ENCODE assay signal across 22 cellular contexts in the genomic region with DNA sequence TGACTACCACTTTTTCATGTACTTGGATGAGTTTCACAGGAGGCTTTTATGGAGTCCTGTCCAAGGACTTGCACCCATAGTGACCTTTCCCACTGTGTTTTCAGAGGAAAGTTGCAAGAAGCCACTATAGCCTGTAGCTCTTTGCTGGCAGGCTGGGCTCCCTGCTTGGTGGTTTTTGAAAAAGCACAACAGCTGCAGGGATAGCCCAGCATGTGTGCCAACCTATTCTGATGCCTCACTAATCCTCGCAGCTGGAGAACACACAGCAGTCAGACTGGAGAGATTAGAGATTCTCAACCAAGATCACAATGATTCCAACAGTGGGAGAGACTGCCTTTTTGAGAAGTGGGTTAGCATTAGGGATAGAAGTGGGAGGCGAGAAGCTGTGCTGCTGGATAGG. TPM values are rescaled to one million over a fixed set of nuclear protein-coding genes. Genes with fewer than 3 reads are reported as not detected.
DNase-seq lines count a peak whose midpoint lies in the region; TF ChIP-seq lines count a peak whose summit lies in the region.
"Had no signal": no experiment of that assay in that cellular context is flagged by ENCODE, and none has a peak within 500 bp of the region (broad histone marks: within the 10 kb centered on the region; RNA-seq: fewer than 3 reads in every experiment).

No MANE protein-coding gene starts in this region.

- DNase-seq in A673 (ENCODE audit: low spot score) = peak; percentile 93
- DNase-seq in NCI-H69 (lab: John Stamatoyannopoulos, UW) = peak; percentile 59
- peak; percentile 41 for DNase-seq in mesendoderm
- no peak for DNase-seq in activated T-cell treated with anti-CD3 and anti-CD28 coated beads, Interleukin-2, amount 50 U/mL, for 24 hours
- no peak for DNase-seq in cardiac septum (ENCODE audit: low spot score)
- DNase-seq in erythroblast (lab: John Stamatoyannopoulos, UW) = no peak
- DNase-seq: Calu3; CD4-positive, alpha-beta memory T cell; DMS79; H9; NCI-H1048; NCI-H1436; NCI-H2029 treated with DMSO at 0.1 percent for 48 hours; NCI-H2171; NCI-H446 treated with DMSO at 0.1 percent for 48 hours; NCI-H774 had no signal

- H3K27ac ChIP-seq in A673 (ENCODE audit: low read depth, low read length, poor library complexity, severe bottlenecking) = no peak overlapping the region
- no peak overlapping the region for H3K27ac ChIP-seq in HEK293 (ENCODE audit: extremely low read depth, low read depth, low read length)
- H3K27ac ChIP-seq in mesendoderm (ENCODE audit: low read depth, low read length) = no peak overlapping the region
- H3K27ac ChIP-seq: A549, BLaER1, KMS-11 had no signal

- H3K4ac ChIP-seq in mesendoderm (ENCODE audit: low read depth, low read length) = no peak overlapping the region

- H3K9me3 Mint-ChIP-seq in activated T-cell treated with anti-CD3 and anti-CD28 coated beads, Interleukin-2, amount 50 U/mL, for 24 hours = no peaks in the 10 kb centered on the region
- H3K9me3 Mint-ChIP-seq: H9 had no signal

- no peak overlapping the region for H3K18ac ChIP-seq in mesendoderm (ENCODE audit: low read length)

- no peak overlapping the region for H3K9ac ChIP-seq in mesendoderm (ENCODE audit: low read length)
- H3K9ac ChIP-seq: BLaER1, KMS-11 had no signal

- H3K4me1 ChIP-seq in A673 (ENCODE audit: insufficient read depth, low read length, poor library complexity, severe bottlenecking) = peaks cover 10% of the 10 kb centered on the region
- H3K4me1 ChIP-seq in HEK293 (ENCODE audit: control insufficient read depth, insufficient read depth, low read length) = no peaks in the 10 kb centered on the region
- no peaks in the 10 kb centered on the region for H3K4me1 ChIP-seq in mesendoderm (ENCODE audit: control insufficient read depth, low read depth, low read length)
- H3K4me1 ChIP-seq: BLaER1 had no signal

- H3K4me1 Mint-ChIP-seq in activated T-cell treated with anti-CD3 and anti-CD28 coated beads, Interleukin-2, amount 50 U/mL, for 24 hours (ENCODE audit: low read depth) = peaks cover 6% of the 10 kb centered on the region

- H3K27ac Mint-ChIP-seq in activated T-cell treated with anti-CD3 and anti-CD28 coated beads, Interleukin-2, amount 50 U/mL, for 24 hours = no peak overlapping the region
- H3K27ac Mint-ChIP-seq: CD4-positive, alpha-beta memory T cell had no signal

- no peak overlapping the region for H2AK5ac ChIP-seq in mesendoderm (ENCODE audit: low read length)

- H3K4me3 ChIP-seq in A673 (ENCODE audit: low read depth, low read length, poor library complexity, severe bottlenecking) (no peak overlapping the region), HEK293 (ENCODE audit: low read depth, low read length) (no peak overlapping the region), mesendoderm (ENCODE audit: low read length) (no peak overlapping the region)
- H3K4me3 ChIP-seq: A549, BLaER1 had no signal

- H3K56ac ChIP-seq in mesendoderm (ENCODE audit: low read length) = no peak overlapping the region

- H3K36me3 ChIP-seq in A673 (ENCODE audit: insufficient read depth, low read length, poor library complexity, severe bottlenecking) = no peaks in the 10 kb centered on the region
- H3K36me3 ChIP-seq in HEK293 (ENCODE audit: control insufficient read depth in 2 of 2, insufficient read depth in 1 of 2, low read length in 2 of 2) = no peaks in the 10 kb centered on the region
- no peaks in the 10 kb centered on the region for H3K36me3 ChIP-seq in mesendoderm (ENCODE audit: control insufficient read depth, insufficient read depth, low read length)
- H3K36me3 ChIP-seq: BLaER1 had no signal

- H3K27me3 Mint-ChIP-seq in activated T-cell treated with anti-CD3 and anti-CD28 coated beads, Interleukin-2, amount 50 U/mL, for 24 hours = peaks cover 48% of the 10 kb centered on the region

- TF ChIP-seq CTCF in A673 (conservative IDR thresholded peaks at IDR 0.05; ENCODE audit: low read depth, low read length) = no peak
- TF ChIP-seq CTCF in HEK293 (tag by site-specific recombination; IDR thresholded peaks at IDR 0.05) = no peak

- no peak overlapping the region for H2BK120ac ChIP-seq in mesendoderm (ENCODE audit: low read depth, low read length)

- H3K23ac ChIP-seq in mesendoderm (ENCODE audit: low read length) = no peak overlapping the region

- H3K27me3 ChIP-seq in A673 (replicated peaks; ENCODE audit: insufficient read depth, low read depth, low read length, poor library complexity) (no peaks in the 10 kb centered on the region), mesendoderm (ENCODE audit: insufficient read depth, low read length, poor library complexity) (no peaks in the 10 kb centered on the region)
- H3K27me3 ChIP-seq: BLaER1 had no signal

- intact Hi-C loops in A673 (cut with micrococcal nuclease; ENCODE audit: unreplicated experiment) (no loop called here), cardiac septum (cut with DNase I) (no loop called here)

- POLR2A ChIA-PET in A673 (lab: Charles Lee; ENCODE audit: low non-redundant PET) (no interaction called here), HEK293 (lab: Yijun Ruan, JAX) (no interaction called here)

- no peak overlapping the region for H4K5ac ChIP-seq in mesendoderm (ENCODE audit: low read length)

- CTCF ChIA-PET in A673 (lab: Charles Lee) = interaction anchor here (1.5 kb wide), 1 partner anchor 21 kb away, joined by 8 read pairs; no protein-coding TSS in a partner anchor
- CTCF ChIA-PET in HEK293 (lab: Yijun Ruan, JAX) = interaction anchor here (0.6 to 0.8 kb wide), 4 partner anchors 41 to 159 kb away, joined by 3 to 4 read pairs (median 4); no protein-coding TSS in a partner anchor

- H3K79me2 ChIP-seq in mesendoderm (ENCODE audit: control insufficient read depth, insufficient read depth, low read length) = no peaks in the 10 kb centered on the region

- no peak overlapping the region for H2BK15ac ChIP-seq in mesendoderm (replicated peaks; ENCODE audit: low read depth)

- H2BK5ac ChIP-seq in mesendoderm (ENCODE audit: low read length) = no peak overlapping the region

- H4K8ac ChIP-seq in mesendoderm (ENCODE audit: low read depth, low read length) = no peak overlapping the region

- WGBS in mesendoderm (ENCODE audit: extremely low coverage, insufficient coverage, low lambda C conversion rate) = 100% methylated on average over 1 of the region's 2 CpGs

- TF ChIP-seq POLR2A in erythroblast (IDR thresholded peaks at IDR 0.05; ENCODE audit: low read length) = no peak

- H3K4me3 Mint-ChIP-seq in activated T-cell treated with anti-CD3 and anti-CD28 coated beads, Interleukin-2, amount 50 U/mL, for 24 hours = no peak overlapping the region
- H3K4me3 Mint-ChIP-seq: CD4-positive, alpha-beta memory T cell; H9 had no signal

- no peaks in the 10 kb centered on the region for H3K79me1 ChIP-seq in mesendoderm (ENCODE audit: low read length)

- no peak overlapping the region for H3K4me2 ChIP-seq in mesendoderm (ENCODE audit: low read length)
- H3K4me2 ChIP-seq: A549, BLaER1, KMS-11 had no signal

- no peaks in the 10 kb centered on the region for H3K36me3 Mint-ChIP-seq in activated T-cell treated with anti-CD3 and anti-CD28 coated beads, Interleukin-2, amount 50 U/mL, for 24 hours (ENCODE audit: low read depth)
- H3K36me3 Mint-ChIP-seq: CD4-positive, alpha-beta memory T cell had no signal

- no peaks in the 10 kb centered on the region for H3K9me3 ChIP-seq in A673 (ENCODE audit: low read depth, low read length, poor library complexity, severe bottlenecking)
- H3K9me3 ChIP-seq in HEK293 (ENCODE audit: control insufficient read depth, insufficient read depth, low read depth, low read length) = no peaks in the 10 kb centered on the region
- H3K9me3 ChIP-seq: A549, BLaER1 had no signal

- no TSS peak for BruUV-seq in A673 (replicated peaks; lab: Mats Ljungman, UMichigan)

TF ChIP-seq in HEK293, 187 proteins besides CTCF, POLR2A, EP300 and RAD21:
- TF ChIP-seq ZNF391 (tag by site-specific recombination; IDR thresholded peaks at IDR 0.05; ENCODE audit: borderline replicate concordance, low read depth) = no peak
- TF ChIP-seq ZIC2 (tag by site-specific recombination; IDR thresholded peaks at IDR 0.05) = peak; percentile 85

RNA-seq across cellular contexts. Expression of a gene that starts 24.1 kb away (rescaled TPM):
- total RNA-seq in A673 (2021) (25.3 and 32.3 TPM in 2 replicates), cardiac septum (29.8 TPM)
- 12.0 TPM for polyA plus RNA-seq in mesendoderm (2013, experiment 1 of 2)
- 12.5 TPM for polyA plus RNA-seq in mesendoderm (2013, experiment 2 of 2)

RNA-seq across cellular contexts. Expression of a gene that starts 30.0 kb away (rescaled TPM):
- not detected in 2 replicates for total RNA-seq in A673 (2021)
- polyA plus RNA-seq in mesendoderm (2013, experiment 1 of 2) = 0.07 TPM
- 0.10 TPM for polyA plus RNA-seq in mesendoderm (2013, experiment 2 of 2)
- total RNA-seq in cardiac septum = not detected
- total RNA-seq: Calu3; CD4-positive, alpha-beta memory T cell; HT-29; M059J had no signal
- polyA plus RNA-seq: A549; CD4-positive, alpha-beta memory T cell had no signal

Comparison
In these comparisons a context has a peak if more than half of its experiments do, and no peak if none do; other contexts are left out.
1. DNase-seq: peak in A673 (single experiment), NCI-H69 (single experiment) and mesendoderm (single experiment); none in activated T-cell treated with anti-CD3 and anti-CD28 coated beads, Interleukin-2, amount 50 U/mL, for 24 hours (single experiment), cardiac septum (single experiment) and erythroblast (0 of 2).